Comparison of ENCODE assay signal across 28 cellular contexts in the genomic region with DNA sequence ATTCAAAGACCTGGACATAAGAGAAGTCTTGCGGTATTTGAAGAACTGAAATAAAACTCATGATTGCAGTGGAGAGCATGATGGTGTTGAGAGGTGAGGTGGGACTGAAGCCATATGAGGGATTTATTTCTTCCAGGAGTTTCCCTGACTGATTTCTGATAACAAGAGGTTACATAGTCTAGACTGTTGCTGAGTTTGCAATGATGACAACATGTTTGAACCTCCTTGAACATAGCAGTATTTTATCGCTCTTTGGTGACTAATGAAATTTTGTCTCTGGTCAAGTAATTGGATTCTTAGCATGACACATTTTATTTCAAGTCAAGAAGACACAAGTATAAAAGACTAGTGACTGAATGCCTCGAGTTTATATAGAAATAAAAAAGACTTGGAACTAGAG.
"Had no signal": no experiment of that assay in that cellular context is flagged by ENCODE, and none has a peak within 500 bp of the region (broad histone marks: within the 10 kb centered on the region; RNA-seq: fewer than 3 reads in every experiment).

No MANE protein-coding gene starts in this region.

- H3K4me2 ChIP-seq: neural progenitor cell had no signal

- H3K27me3 ChIP-seq: neural progenitor cell, ovary, right lobe of liver, sigmoid colon, spleen, suprapubic skin, testis, tibial artery, transverse colon, upper lobe of right lung, uterus had no signal

- DNase-seq: natural killer cell; occipital lobe; ovary; posterior cingulate gyrus; psoas muscle; right cardiac atrium; right lobe of liver; sigmoid colon; small intestine; spleen; stimulated activated CD4-positive, alpha-beta T cell treated with anti-CD3 and anti-CD28 coated beads, Interleukin-12 subunit alpha, Interleukin-12 subunit beta, amount 100 ng/mL, for 4 hours; stimulated activated CD4-positive, alpha-beta T cell treated with anti-CD3 and anti-CD28 coated beads, Interleukin-1b, Interleukin-23, amount 100 ng/mL, for 48 hours; stimulated activated CD4-positive, alpha-beta T cell treated with anti-CD3 and anti-CD28 coated beads, Interleukin-4, amount 100 ng/mL, for 1 hour; stimulated activated CD4-positive, alpha-beta T cell treated with anti-CD3 and anti-CD28 coated beads, Interleukin-4, amount 100 ng/mL, for 4 hours; stimulated activated CD8-positive, alpha-beta memory T cell treated with anti-CD3 and anti-CD28 coated beads, Interleukin-4, amount 100 ng/mL, for 48 hours; stimulated activated naive CD4-positive, alpha-beta T cell; stimulated activated naive CD8-positive, alpha-beta T cell treated with anti-CD3 and anti-CD28 coated beads, Interleukin-15, amount 100 ng/mL, for 72 hours; stimulated activated naive CD8-positive, alpha-beta T cell treated with anti-CD3 and anti-CD28 coated beads, Interleukin-15, Interleukin-2, amounts not matched to agents 100 U/mL and 50 U/mL, for 24 hours; substantia nigra; testis; tibial artery; transverse colon; upper lobe of right lung; uterus had no signal

- FAIRE-seq: small intestine had no signal

- H3K4me1 ChIP-seq: neural progenitor cell, parathyroid adenoma, psoas muscle, right lobe of liver, sigmoid colon, spleen, transverse colon, upper lobe of right lung, uterus had no signal

- H2AFZ ChIP-seq: neural progenitor cell, parathyroid adenoma had no signal

- H3K4me3 ChIP-seq: neural progenitor cell, ovary, psoas muscle, right lobe of liver, sigmoid colon, spleen, suprapubic skin, testis, tibial artery, transverse colon, upper lobe of right lung, uterus had no signal

- H3K27ac ChIP-seq: neural progenitor cell, ovary, parathyroid adenoma, psoas muscle, right lobe of liver, sigmoid colon, spleen, suprapubic skin, testis, tibial artery, transverse colon, upper lobe of right lung, uterus had no signal

- H3K79me2 ChIP-seq: parathyroid adenoma had no signal

- ATAC-seq: natural killer cell; psoas muscle; right cardiac atrium; right lobe of liver; stimulated activated memory B cell treated with anti-CD40 and anti-IgM and Interleukin-4, amounts not matched to agents 10 μg/mL and 1 μg/mL and 100 μg/mL, for 72 hours; stimulated activated naive CD8-positive, alpha-beta T cell treated with anti-CD3 and anti-CD28 coated beads, Interleukin-15, amount 100 ng/mL, for 72 hours; stimulated activated naive CD8-positive, alpha-beta T cell treated with anti-CD3 and anti-CD28 coated beads, Interleukin-15, Interleukin-2, amounts not matched to agents 100 U/mL and 50 U/mL, for 24 hours; upper lobe of right lung had no signal

- H3K36me3 ChIP-seq: neural progenitor cell, ovary, right lobe of liver, sigmoid colon, spleen, suprapubic skin, tibial artery, transverse colon, upper lobe of right lung, uterus had no signal

- H3K9me3 ChIP-seq: ovary, psoas muscle, right lobe of liver, sigmoid colon, spleen, suprapubic skin, testis, tibial artery, transverse colon, upper lobe of right lung, uterus had no signal

- H3K9ac ChIP-seq: neural progenitor cell, parathyroid adenoma had no signal
